ENCODE assay signal across 20 cellular contexts in genomic region chrX:106401965-106402559, GRCh38.
DNase-seq lines count a peak whose midpoint lies in the region; ATAC-seq and TF ChIP-seq lines count a peak whose summit lies in the region.
"Had no signal": no experiment of that assay in that cellular context is flagged by ENCODE, and none has a peak within 500 bp of the region (broad histone marks: within the 10 kb centered on the region; RNA-seq: fewer than 3 reads in every experiment).

No MANE protein-coding gene starts in this region.

- no peaks in the 10 kb centered on the region for H3K4me1 ChIP-seq in Peyer's patch
- H3K4me1 ChIP-seq in mucosa of rectum (ENCODE audit: control insufficient read depth in 2 of 2, insufficient read depth in 2 of 2, low read length in 2 of 2): peaks cover 3 to 6% of the 10 kb centered on the region in 2 donors
- H3K4me1 ChIP-seq in Karpas-422 (ENCODE audit: low read length): no peaks in the 10 kb centered on the region
- H3K4me1 ChIP-seq: Caco-2 had no signal

- TF ChIP-seq CTCF in Peyer's patch (IDR thresholded peaks at IDR 0.05): no peak

- H3K9me3 ChIP-seq in Peyer's patch (no peaks in the 10 kb centered on the region), mucosa of rectum (ENCODE audit: control insufficient read depth in 2 of 2, low read length in 2 of 2) (no peaks in the 10 kb centered on the region), Karpas-422 (ENCODE audit: low read length) (no peaks in the 10 kb centered on the region)
- H3K9me3 ChIP-seq: Caco-2 had no signal

- no peak overlapping the region for H2AFZ ChIP-seq in Karpas-422 (ENCODE audit: low read length)

- intact Hi-C loops in left colon (cut with DNase I, micrococcal nuclease): no loop called here

- H3K27me3 ChIP-seq in Peyer's patch (no peaks in the 10 kb centered on the region), mucosa of rectum (ENCODE audit: control insufficient read depth in 2 of 2, insufficient read depth in 2 of 2, low read length in 2 of 2) (no peaks in the 10 kb centered on the region), Karpas-422 (ENCODE audit: low read length) (no peaks in the 10 kb centered on the region)

- DNase-seq in Peyer's patch: peak in 2 of 3 donors; percentile 46 to 52
- DNase-seq in left colon: peak; percentile 42 to 64
- no peak for DNase-seq in Karpas-422
- DNase-seq in NCI-H1048 (lab: John Stamatoyannopoulos, UW): no peak
- no peak for DNase-seq in NCI-H1417 (lab: John Stamatoyannopoulos, UW)
- no peak for DNase-seq in activated T-cell treated with anti-CD3 and anti-CD28 coated beads, Interleukin-2, amount 50 U/mL, for 1 hour
- DNase-seq: Caco-2; CD8-positive, alpha-beta T cell; DMS79 treated with DMSO at 0.1 percent for 48 hours; GF-D8; HCEC 1CT; NCI-H1105; NCI-H146; NCI-H1930; NCI-H2107; NCI-H69; SHP77 treated with DMSO at 0.1 percent for 48 hours had no signal

- no peaks in the 10 kb centered on the region for H3K79me2 ChIP-seq in Karpas-422 (ENCODE audit: low read length)

- no peak for TF ChIP-seq POLR2A in Peyer's patch (IDR thresholded peaks at IDR 0.05)

- no peak overlapping the region for H3K4me2 ChIP-seq in Karpas-422 (ENCODE audit: low read depth, low read length, poor library complexity, severe bottlenecking)

- H4K20me1 ChIP-seq in Karpas-422 (ENCODE audit: insufficient read depth, low read depth, low read length): no peaks in the 10 kb centered on the region

- no peaks in the 10 kb centered on the region for H3K9me2 ChIP-seq in Karpas-422 (replicated peaks; ENCODE audit: insufficient read depth, low read length)

- peak; percentile 94 for ATAC-seq in left colon
- ATAC-seq: CD8-positive, alpha-beta T cell; Panc1 had no signal

- no peak overlapping the region for H3K4me3 ChIP-seq in Peyer's patch
- no peak overlapping the region for H3K4me3 ChIP-seq in mucosa of rectum (ENCODE audit: low read length in 2 of 2)
- no peak overlapping the region for H3K4me3 ChIP-seq in Karpas-422 (ENCODE audit: low read length)

- no peak overlapping the region for H3K9ac ChIP-seq in mucosa of rectum (ENCODE audit: low read depth in 1 of 2, low read length in 2 of 2)
- no peak overlapping the region for H3K9ac ChIP-seq in Karpas-422 (ENCODE audit: low read length)

- H3K27ac ChIP-seq in Peyer's patch (no peak overlapping the region), mucosa of rectum (ENCODE audit: low read depth in 2 of 2, low read length in 2 of 2) (peak overlapping the region; percentile 23 to 42), Karpas-422 (ENCODE audit: low read length) (no peak overlapping the region)
- H3K27ac ChIP-seq: C4-2B had no signal

- H3K36me3 ChIP-seq in Peyer's patch (no peaks in the 10 kb centered on the region), mucosa of rectum (ENCODE audit: control insufficient read depth in 2 of 2, insufficient read depth in 2 of 2, low read length in 2 of 2) (no peaks in the 10 kb centered on the region), Karpas-422 (ENCODE audit: insufficient read depth, low read length) (no peaks in the 10 kb centered on the region)

Comparison
In these comparisons a context has a peak if more than half of its experiments do, and no peak if none do; other contexts are left out.
1. DNase-seq: peak in Peyer's patch (2 of 3) and left colon (2 of 2); none in Karpas-422 (single experiment), NCI-H1048 (single experiment), NCI-H1417 (0 of 3) and activated T-cell treated with anti-CD3 and anti-CD28 coated beads, Interleukin-2, amount 50 U/mL, for 1 hour (single experiment).
2. H3K27ac ChIP-seq: peak in mucosa of rectum (2 of 2); none in Peyer's patch (0 of 4) and Karpas-422 (single experiment).